ENCODE assay signal across 20 cellular contexts in genomic region chrX:31314921-31315320, GRCh38.
DNase-seq lines count a peak whose midpoint lies in the region; ATAC-seq, FAIRE-seq and TF ChIP-seq lines count a peak whose summit lies in the region.
"Had no signal": no experiment of that assay in that cellular context is flagged by ENCODE, and none has a peak within 500 bp of the region (broad histone marks: within the 10 kb centered on the region; RNA-seq: fewer than 3 reads in every experiment).

No MANE protein-coding gene starts in this region.

- DNase-seq in AG20443 (ENCODE audit: low spot score) (peak; percentile 29), amniotic epithelial cell (ENCODE audit: low read depth) (peak; percentile 14), osteoblast (ENCODE audit: insufficient read length, low spot score, missing footprints) (no peak), foreskin keratinocyte (no peak), urothelium cell line (ENCODE audit: low spot score) (no peak)
- DNase-seq: activated effector memory CD4-positive, alpha-beta T cell treated with Interleukin-2 at 50 U/mL for 16 hours; amygdala; BE2C; cortex of kidney; HFFc6; lower lobe of right lung; NCI-H2081; nucleus accumbens; spleen; stimulated activated naive B cell treated with anti-CD40 and anti-IgM and Interleukin-4, amounts not matched to agents 10 μg/mL and 1 μg/mL and 100 μg/mL, for 72 hours had no signal

- peak overlapping the region; percentile 45 for H3K4me2 ChIP-seq in osteoblast (ENCODE audit: insufficient read depth, low read length)

- H3K36me3 ChIP-seq in gastroesophageal sphincter (no peaks in the 10 kb centered on the region), osteoblast (ENCODE audit: insufficient read depth, low read length) (no peaks in the 10 kb centered on the region)
- H3K36me3 ChIP-seq: BE2C, lower lobe of right lung, spleen had no signal

- H3K27me3 ChIP-seq in gastroesophageal sphincter (no peaks in the 10 kb centered on the region), osteoblast (ENCODE audit: insufficient read depth, low read length) (no peaks in the 10 kb centered on the region), foreskin keratinocyte (no peaks in the 10 kb centered on the region)
- H3K27me3 ChIP-seq: BE2C, spleen had no signal

- peak overlapping the region in 3 of 4 donors; percentile 7 to 43 (median 32) for H3K27ac ChIP-seq in gastroesophageal sphincter
- H3K27ac ChIP-seq in osteoblast (ENCODE audit: low read depth, low read length) = peak overlapping the region; percentile 39
- no peak overlapping the region for H3K27ac ChIP-seq in foreskin keratinocyte
- H3K27ac ChIP-seq: lower lobe of right lung, spleen had no signal

- TF ChIP-seq CTCF in gastroesophageal sphincter (IDR thresholded peaks at IDR 0.05) = no peak
- TF ChIP-seq CTCF in osteoblast (IDR thresholded peaks at IDR 0.05; ENCODE audit: extremely low read depth, low read depth, low read length) = no peak
- TF ChIP-seq CTCF in foreskin keratinocyte (conservative IDR thresholded peaks at IDR 0.05) = no peak

- no peaks in the 10 kb centered on the region for H3K79me2 ChIP-seq in osteoblast (ENCODE audit: insufficient read depth, low read length)

- WGBS in gastroesophageal sphincter (ENCODE audit: low coverage in 1 of 2), 2 donors = 10 to 26% methylated on average over 3 of the region's 3 CpGs

- no peak overlapping the region for H2AFZ ChIP-seq in osteoblast (ENCODE audit: low read length)

- ATAC-seq in gastroesophageal sphincter = no peak
- ATAC-seq in foreskin keratinocyte = no peak
- ATAC-seq in HG03432 (IDR thresholded peaks at IDR 0.05; ENCODE audit: unreplicated experiment) = no peak
- no peak for ATAC-seq in GM19455 (IDR thresholded peaks at IDR 0.05; ENCODE audit: unreplicated experiment)
- ATAC-seq: lower lobe of right lung; stimulated activated naive B cell treated with anti-CD40 and anti-IgM and Interleukin-4, amounts not matched to agents 10 μg/mL and 1 μg/mL and 100 μg/mL, for 72 hours had no signal

- H3K4me3 ChIP-seq in gastroesophageal sphincter (no peak overlapping the region), osteoblast (ENCODE audit: insufficient read depth, low read length) (no peak overlapping the region)
- H3K4me3 ChIP-seq: lower lobe of right lung, spleen had no signal

- TF ChIP-seq POLR2A in gastroesophageal sphincter (IDR thresholded peaks at IDR 0.05) = no peak

- no peaks in the 10 kb centered on the region for H4K20me1 ChIP-seq in osteoblast (ENCODE audit: insufficient read depth, low read length)

- no peak for TF ChIP-seq EP300 in gastroesophageal sphincter (IDR thresholded peaks at IDR 0.05)

- H3K4me1 ChIP-seq in gastroesophageal sphincter (no peaks in the 10 kb centered on the region), osteoblast (ENCODE audit: insufficient read depth, low read length) (no peaks in the 10 kb centered on the region), foreskin keratinocyte (no peaks in the 10 kb centered on the region)
- H3K4me1 ChIP-seq: BE2C, lower lobe of right lung, spleen had no signal

- no peak for FAIRE-seq in urothelium cell line (lab: Jason Lieb, UNC)
- FAIRE-seq: D721Med, RCC 7860 had no signal

- H3K9me3 ChIP-seq in gastroesophageal sphincter (no peaks in the 10 kb centered on the region), osteoblast (ENCODE audit: low read depth, low read length) (no peaks in the 10 kb centered on the region)
- H3K9me3 ChIP-seq: BE2C, lower lobe of right lung had no signal

Comparison
In these comparisons a context has a peak if more than half of its experiments do, and no peak if none do; other contexts are left out.
1. DNase-seq: peak in AG20443 (single experiment) and amniotic epithelial cell (single experiment); none in osteoblast (single experiment), foreskin keratinocyte (0 of 2) and urothelium cell line (single experiment).